23 cellular contexts compared by ENCODE assay signal in the genomic region with DNA sequence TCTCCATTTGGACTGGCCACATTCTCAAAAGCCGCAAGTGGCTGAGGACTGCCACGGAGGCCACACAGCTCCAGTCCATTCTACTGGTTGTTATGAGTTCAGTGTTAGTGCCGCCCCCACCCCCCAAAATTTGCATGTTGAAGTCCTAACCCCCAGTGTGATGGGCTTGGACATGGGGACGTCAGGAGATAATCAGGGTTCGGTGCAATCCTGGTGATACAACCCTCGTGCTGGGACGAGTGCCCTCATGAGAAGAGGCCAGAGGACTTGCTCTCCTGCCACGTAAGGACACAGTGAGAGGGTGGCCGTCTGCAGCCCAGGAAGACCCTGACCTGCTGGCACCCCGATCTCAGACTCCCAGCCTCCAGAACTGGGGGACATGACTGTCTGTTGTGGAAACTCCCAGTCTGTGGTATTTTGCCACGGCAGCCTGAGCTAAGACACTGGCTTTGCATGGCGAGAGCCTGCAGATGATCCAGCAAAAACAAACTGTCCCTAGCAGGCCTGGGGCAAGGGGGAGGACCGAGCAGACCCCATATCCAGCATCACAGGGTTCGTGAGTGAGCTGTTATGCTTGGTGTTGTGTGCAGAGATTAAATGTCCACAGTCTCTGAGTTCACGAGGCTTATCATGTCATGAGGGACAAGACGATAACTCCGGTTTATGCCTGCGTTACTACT.
"Had no signal": no experiment of that assay in that cellular context is flagged by ENCODE, and none has a peak within 500 bp of the region (broad histone marks: within the 10 kb centered on the region; RNA-seq: fewer than 3 reads in every experiment).

No MANE protein-coding gene starts in this region.

- H3K9me3 Mint-ChIP-seq: activated CD8-positive, alpha-beta T cell treated with anti-CD3 and anti-CD28 coated beads for 36 hours; activated naive CD4-positive, alpha-beta T cell treated with anti-CD3 and anti-CD28 coated beads, Interleukin-2, amount 50 U/mL, for 24 hours; T-helper 1 cell treated with Interleukin-12 subunit alpha and Interleukin-12 subunit beta and Interleukin-4 antibody, amounts not matched to agents 30 μg/mL and 1 μg/mL, for 36 hours had no signal

- H3K4me3 Mint-ChIP-seq: activated CD8-positive, alpha-beta T cell treated with anti-CD3 and anti-CD28 coated beads for 36 hours; activated naive CD4-positive, alpha-beta T cell treated with anti-CD3 and anti-CD28 coated beads, Interleukin-2, amount 50 U/mL, for 24 hours; brain; T-helper 1 cell treated with Interleukin-12 subunit alpha and Interleukin-12 subunit beta and Interleukin-4 antibody, amounts not matched to agents 30 μg/mL and 1 μg/mL, for 36 hours had no signal

- H3K27ac ChIP-seq: KMS-11, SJCRH30 had no signal

- H3K27me3 Mint-ChIP-seq: activated naive CD4-positive, alpha-beta T cell treated with anti-CD3 and anti-CD28 coated beads, Interleukin-2, amount 50 U/mL, for 24 hours had no signal

- H3K4me1 ChIP-seq: SJCRH30 had no signal

- H3K4me3 ChIP-seq: ascending aorta, SJCRH30 had no signal

- H3K9me3 ChIP-seq: ascending aorta, SJCRH30 had no signal

- H3K9ac ChIP-seq: KMS-11 had no signal

- H3K4me2 ChIP-seq: KMS-11 had no signal

- H3K4me1 Mint-ChIP-seq: activated naive CD4-positive, alpha-beta T cell treated with anti-CD3 and anti-CD28 coated beads, Interleukin-2, amount 50 U/mL, for 24 hours had no signal

- H3K36me3 Mint-ChIP-seq: activated naive CD4-positive, alpha-beta T cell treated with anti-CD3 and anti-CD28 coated beads, Interleukin-2, amount 50 U/mL, for 24 hours; brain had no signal

- DNase-seq: activated CD4-positive, alpha-beta T cell treated with anti-CD3 and anti-CD28 coated beads for 4 hours; activated CD8-positive, alpha-beta memory T cell treated with anti-CD3 and anti-CD28 coated beads, Interleukin-2, amount 50 U/mL, for 48 hours; activated CD8-positive, alpha-beta T cell treated with anti-CD3 and anti-CD28 coated beads for 36 hours; activated effector memory CD4-positive, alpha-beta T cell treated with Interleukin-2 at 50 U/mL for 16 hours; activated naive CD4-positive, alpha-beta T cell; activated T-cell treated with anti-CD3 and anti-CD28 coated beads, Interleukin-2, amount 50 U/mL, for 1 hour; amniotic stem cell; cerebellar nuclear complex; NCI-H1092; NCI-H1417; NCI-H2107; NCI-H345; NCI-H510A; NCI-H526 treated with DMSO at 0.1 percent for 48 hours; NCI-H82; Right ventricle myocardium superior; RPMI8226; SJCRH30 had no signal

- H3K36me3 ChIP-seq: ascending aorta, SJCRH30 had no signal

- H3K27me3 ChIP-seq: ascending aorta had no signal

- H3K27ac Mint-ChIP-seq: activated CD8-positive, alpha-beta T cell treated with anti-CD3 and anti-CD28 coated beads for 36 hours; activated naive CD4-positive, alpha-beta T cell treated with anti-CD3 and anti-CD28 coated beads, Interleukin-2, amount 50 U/mL, for 24 hours; T-helper 1 cell treated with Interleukin-12 subunit alpha and Interleukin-12 subunit beta and Interleukin-4 antibody, amounts not matched to agents 30 μg/mL and 1 μg/mL, for 36 hours had no signal
